Comparison of ENCODE assay signal across 26 cellular contexts in genomic region chr7:23331132-23331531, GRCh38.
"Had no signal": no experiment of that assay in that cellular context is flagged by ENCODE, and none has a peak within 500 bp of the region (broad histone marks: within the 10 kb centered on the region; RNA-seq: fewer than 3 reads in every experiment).

No MANE protein-coding gene starts in this region.

- DNase-seq: colonic mucosa; cortex of kidney; effector CD8-positive, alpha-beta T cell; effector memory CD8-positive, alpha-beta T cell; endodermal cell; erythroblast; esophagus squamous epithelium; foreskin fibroblast; foreskin melanocyte; gastrocnemius medialis; glutamatergic neuron; head of caudate nucleus; heart right ventricle; hippocampal formation; left cardiac atrium; left lung; left ventricle myocardium superior; lower lobe of right lung; mesenchymal stem cell; mucosa of descending colon; naive B cell had no signal

- FAIRE-seq: endometrium, islet of Langerhans, keratinocyte had no signal

- ATAC-seq: effector memory CD8-positive, alpha-beta T cell; esophagus mucosa; gastrocnemius medialis; heart right ventricle; left cardiac atrium; left lung; left ventricle myocardium superior; lower lobe of right lung; mucosa of descending colon had no signal

- H3K4me1 ChIP-seq: colonic mucosa had no signal

- H3K9me3 ChIP-seq: colonic mucosa, esophagus squamous epithelium, gastrocnemius medialis, heart right ventricle, lower lobe of right lung, mucosa of descending colon had no signal

- H3K4me3 ChIP-seq: colonic mucosa, esophagus squamous epithelium, gastrocnemius medialis, heart right ventricle, left lung, lower lobe of right lung, mucosa of descending colon had no signal

- H3K27me3 ChIP-seq: colonic mucosa, esophagus squamous epithelium, gastrocnemius medialis, heart right ventricle, left lung had no signal

- H3K27ac ChIP-seq: colonic mucosa, epithelial cell of prostate, esophagus squamous epithelium, gastrocnemius medialis, heart right ventricle, left lung, lower lobe of right lung had no signal

- H3K36me3 ChIP-seq: colonic mucosa, esophagus squamous epithelium, gastrocnemius medialis, heart right ventricle, left lung, lower lobe of right lung had no signal
